ENCODE assay signal across 12 cellular contexts in the genomic region with DNA sequence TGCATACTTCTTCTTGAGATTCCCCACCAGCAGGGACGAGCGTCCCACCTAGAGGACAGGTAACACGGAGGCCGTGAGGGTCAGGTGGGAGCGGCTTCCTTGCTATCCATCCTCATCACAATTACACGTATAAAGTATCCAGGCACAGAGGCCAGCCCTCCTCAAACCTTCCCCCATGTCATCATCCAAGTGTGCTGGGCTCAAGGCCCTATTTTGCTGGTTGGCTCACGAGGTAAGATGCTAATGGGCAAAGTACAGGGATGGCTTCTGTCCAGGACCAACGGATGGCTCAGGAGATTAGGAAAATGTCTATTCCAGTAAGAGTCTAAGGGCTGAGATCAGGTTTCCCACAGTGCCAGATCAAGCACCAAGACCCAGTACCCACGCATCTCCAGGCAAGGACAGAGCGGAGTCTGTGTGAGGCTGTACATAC. TPM values are rescaled to one million over a fixed set of nuclear protein-coding genes. Genes with fewer than 3 reads are reported as not detected.
DNase-seq lines count a peak whose midpoint lies in the region; ATAC-seq and TF ChIP-seq lines count a peak whose summit lies in the region.
"Had no signal": no experiment of that assay in that cellular context is flagged by ENCODE, and none has a peak within 500 bp of the region (broad histone marks: within the 10 kb centered on the region; RNA-seq: fewer than 3 reads in every experiment).

No MANE protein-coding gene starts in this region.

- TF ChIP-seq POLR2A in thyroid gland (IDR thresholded peaks at IDR 0.05), result no peak

- peaks cover 70 to 77% of the 10 kb centered on the region in 2 donors for H3K4me1 ChIP-seq in thyroid gland

- peaks cover 9% of the 10 kb centered on the region for H3K4me1 Mint-ChIP-seq in mesothelial cell of epicardium

- H3K4me3 Mint-ChIP-seq in mesothelial cell of epicardium, result no peak overlapping the region

- POLR2A ChIA-PET in GM10248 (lab: Yijun Ruan, JAX), result no interaction called here

- CTCF ChIA-PET in GM10248 (lab: Yijun Ruan, JAX), result interaction anchor here (1.0 to 1.4 kb wide), 2 partner anchors 10 to 34 kb away, joined by 3 read pairs; no protein-coding TSS in a partner anchor

- TF ChIP-seq CTCF in coronary artery (IDR thresholded peaks at IDR 0.05) (no peak), mesothelial cell of epicardium (IDR thresholded peaks at IDR 0.05; ENCODE audit: unreplicated experiment) (no peak), thyroid gland (IDR thresholded peaks at IDR 0.05) (no peak), GM10248 (IDR thresholded peaks at IDR 0.05; ENCODE audit: control extremely low read depth, extremely low read depth, low read depth, missing control alignments) (no peak)

- WGBS in thyroid gland, 2 donors, result 69 to 75% methylated on average over 10 of the region's 10 CpGs

- DNase-seq in NCI-H524 (lab: John Stamatoyannopoulos, UW) (peak; percentile 33 to 43), NCI-H524 treated with DMSO at 0.1 percent for 48 hours (lab: John Stamatoyannopoulos, UW) (no peak), coronary artery (ENCODE audit: low spot score) (no peak), mesothelial cell of epicardium (ENCODE audit: low spot score in 2 of 2, unreplicated experiment in 2 of 2) (no peak), thyroid gland (peak in 1 of 2 donors; percentile 57), GM10248 (ENCODE audit: extremely low spot score) (no peak), NCI-H510A (lab: John Stamatoyannopoulos, UW) (no peak)
- DNase-seq: Karpas-422 had no signal

- H3K27ac Mint-ChIP-seq in mesothelial cell of epicardium, result peak overlapping the region; percentile 34

- H3K36me3 Mint-ChIP-seq in mesothelial cell of epicardium, result peaks cover 34% of the 10 kb centered on the region

- H3K27me3 ChIP-seq in thyroid gland, result no peaks in the 10 kb centered on the region

- H3K27ac ChIP-seq in coronary artery (peak overlapping the region; percentile 76 to 80), thyroid gland (peak overlapping the region; percentile 8 to 77 (median 72))

- H3K27me3 Mint-ChIP-seq in mesothelial cell of epicardium (ENCODE audit: low read depth), result no peaks in the 10 kb centered on the region

- no peaks in the 10 kb centered on the region for H3K9me3 Mint-ChIP-seq in mesothelial cell of epicardium

- H3K9me3 ChIP-seq in thyroid gland, result no peaks in the 10 kb centered on the region

- H3K4me3 ChIP-seq in coronary artery (peak overlapping the region; percentile 57), thyroid gland (replicated peaks in 1 of 3) (no peak overlapping the region)

- H3K36me3 ChIP-seq in thyroid gland, result peaks cover 42 to 52% of the 10 kb centered on the region in 2 donors

- no peak for ATAC-seq in HG03175 (IDR thresholded peaks at IDR 0.05; ENCODE audit: unreplicated experiment)

- intact Hi-C loops in thyroid gland (cut with DNase I), result no loop called here

RNA-seq across cellular contexts. Expression of a gene that starts 11.5 kb away (rescaled TPM):
- total RNA-seq in mesothelial cell of epicardium (0.51 to 0.58 TPM (median 0.52 TPM) in 3 replicates), thyroid gland (under 1 TPM in 1 of 4 donors, not detected in 3; 0.89 TPM)
- total RNA-seq: activated CD8-positive, alpha-beta memory T cell treated with anti-CD3 and anti-CD28 coated beads for 36 hours; NCI-H460; T-helper 1 cell treated with Interleukin-12 subunit alpha and Interleukin-12 subunit beta and Interleukin-4 antibody, amounts not matched to agents 30 ng/mL and 1 ng/mL, for 36 hours had no signal

Comparison
In these comparisons a context has a peak if more than half of its experiments do, and no peak if none do; other contexts are left out.
1. DNase-seq: peak in NCI-H524 (2 of 2); none in NCI-H524 treated with DMSO at 0.1 percent for 48 hours (single experiment), coronary artery (single experiment), mesothelial cell of epicardium (0 of 2), GM10248 (single experiment) and NCI-H510A (single experiment).